In genomic region chr19:293436-294110, GRCh38 we compare ENCODE assay signal across 15 cellular contexts. TPM values are rescaled to one million over a fixed set of nuclear protein-coding genes. Genes with fewer than 3 reads are reported as not detected.
DNase-seq lines count a peak whose midpoint lies in the region; ATAC-seq, FAIRE-seq and TF ChIP-seq lines count a peak whose summit lies in the region.
"Had no signal": no experiment of that assay in that cellular context is flagged by ENCODE, and none has a peak within 500 bp of the region (broad histone marks: within the 10 kb centered on the region; RNA-seq: fewer than 3 reads in every experiment).

No MANE protein-coding gene starts in this region.

- H3K4me3 ChIP-seq in SK-N-SH (ENCODE audit: low read depth in 2 of 2, low read length in 1 of 2) (no peak overlapping the region), K562 (no peak overlapping the region)
- H3K4me3 ChIP-seq: PC-9 had no signal

- H3K4me1 ChIP-seq in SK-N-SH (ENCODE audit: control insufficient read depth in 1 of 2, insufficient read depth in 2 of 2, low read depth in 1 of 2, low read length in 1 of 2), result no peaks in the 10 kb centered on the region; a peak in 1 of 4 replicates
- peaks cover 8 to 50% of the 10 kb centered on the region in 2 experiments; a peak in 4 of 5 replicates for H3K4me1 ChIP-seq in K562 (replicated peaks in 1 of 2; ENCODE audit: control insufficient read depth in 2 of 2, insufficient read depth in 2 of 2, low read length in 2 of 2)

- WGBS in SK-N-SH (ENCODE audit: low lambda C conversion rate), result 87% methylated on average over 10 of the region's 14 CpGs
- 27% methylated on average over 14 of the region's 14 CpGs for WGBS in K562 (ENCODE audit: insufficient coverage, low coverage, missing lambda C conversion rate)

- no peaks in the 10 kb centered on the region for H3K9me2 ChIP-seq in SK-N-SH

- H3K36me3 ChIP-seq in SK-N-SH (replicated peaks in 1 of 2; ENCODE audit: control insufficient read depth in 1 of 2, insufficient read depth in 2 of 2, low read length in 1 of 2), result no peaks in the 10 kb centered on the region
- H3K36me3 ChIP-seq in K562 (ENCODE audit: control insufficient read depth, insufficient read depth, low read length), result no peaks in the 10 kb centered on the region

- TF ChIP-seq CTCF in SK-N-SH (IDR thresholded peaks at IDR 0.05) (no peak), K562 (IDR thresholded peaks at IDR 0.05 in 2 of 3, conservative IDR thresholded peaks at IDR 0.05 in 1 of 3; ENCODE audit: insufficient read depth in 2 of 3, low read depth in 1 of 3, low read length in 3 of 3) (no peak), nephron (IDR thresholded peaks at IDR 0.05; ENCODE audit: unreplicated experiment in 3 of 3) (no peak), type B pancreatic cell (conservative IDR thresholded peaks at IDR 0.05) (no peak)

- TF ChIP-seq EP300 in SK-N-SH (IDR thresholded peaks at IDR 0.05; ENCODE audit: borderline replicate concordance in 1 of 2, low read depth in 1 of 2, low read length in 1 of 2) (no peak), K562 (IDR thresholded peaks at IDR 0.05; ENCODE audit: low read length) (no peak)

- H3K4me3 Mint-ChIP-seq in nephron, result peak overlapping the region; percentile 59 to 71 (median 59)
- peak overlapping the region; percentile 28 for H3K4me3 Mint-ChIP-seq in type B pancreatic cell

- H4K20me1 ChIP-seq in SK-N-SH (ENCODE audit: insufficient read depth) (no peaks in the 10 kb centered on the region), K562 (replicated peaks; ENCODE audit: control insufficient read depth, insufficient read depth, low read length) (peaks cover 4% of the 10 kb centered on the region; the same call in 1 of the 2 replicates)

- H3K27ac Mint-ChIP-seq in nephron (no peak overlapping the region), type B pancreatic cell (no peak overlapping the region)

- POLR2A ChIA-PET in SK-N-SH (lab: Yijun Ruan, JAX), result interaction anchor here (1.0 kb wide), 1 partner anchor 17 kb away, joined by 3 read pairs; no protein-coding TSS in a partner anchor
- POLR2A ChIA-PET in K562 (lab: Yijun Ruan, JAX), result interaction anchor here (0.7 to 1.5 kb wide), 5 partner anchors 8 to 46 kb away, joined by 3 to 4 read pairs (median 3); no protein-coding TSS in a partner anchor

- TF ChIP-seq POLR2A in K562 (conservative IDR thresholded peaks at IDR 0.05), result no peak

- in situ Hi-C loops in K562 (cut with MboI), result no loop called here

- H3K9ac ChIP-seq in SK-N-SH (no peak overlapping the region), K562 (ENCODE audit: insufficient read depth in 1 of 2, low read depth in 2 of 2, low read length in 2 of 2) (no peak overlapping the region)

- no peaks in the 10 kb centered on the region for H3K36me3 Mint-ChIP-seq in nephron (ENCODE audit: low read depth)
- H3K36me3 Mint-ChIP-seq in type B pancreatic cell, result no peaks in the 10 kb centered on the region

- H3K9me3 Mint-ChIP-seq in nephron (no peaks in the 10 kb centered on the region), type B pancreatic cell (no peaks in the 10 kb centered on the region)

- no peaks in the 10 kb centered on the region for H3K27me3 ChIP-seq in SK-N-SH (ENCODE audit: insufficient read depth)
- H3K27me3 ChIP-seq in K562 (ENCODE audit: control insufficient read depth in 2 of 2, insufficient read depth in 2 of 2, low read length in 2 of 2), result peaks cover 5 to 28% of the 10 kb centered on the region in 2 experiments; a peak in 4 of 5 replicates

- FAIRE-seq in K562 (lab: Jason Lieb, UNC), result no peak
- FAIRE-seq: GM12892, H54 had no signal

- no peaks in the 10 kb centered on the region for H3K9me1 ChIP-seq in K562 (ENCODE audit: control insufficient read depth, insufficient read depth, low read length)

- H2AFZ ChIP-seq in SK-N-SH (ENCODE audit: low read depth) (no peak overlapping the region), K562 (ENCODE audit: low read depth, low read length) (no peak overlapping the region)
- H2AFZ ChIP-seq: PC-9 had no signal

- no peak for ATAC-seq in SK-N-SH treated with all-trans-retinoic acid at 6 μM for 48 hours
- ATAC-seq in K562, result no peak
- no peak for ATAC-seq in GM21786 (IDR thresholded peaks at IDR 0.05; ENCODE audit: unreplicated experiment)
- ATAC-seq in GM21717 (IDR thresholded peaks at IDR 0.05; ENCODE audit: unreplicated experiment), result no peak

- TF ChIP-seq RAD21 in SK-N-SH (IDR thresholded peaks at IDR 0.05; ENCODE audit: low read length), result no peak
- TF ChIP-seq RAD21 in K562 (CRISPR knock-in tag; conservative IDR thresholded peaks at IDR 0.05 in 1 of 2, IDR thresholded peaks at IDR 0.05 in 1 of 2), result no peak

- DNase-seq in SK-N-SH (peak; percentile 25), K562 (ENCODE audit: extremely low read depth in 1 of 4, low spot score in 3 of 4) (peak in 1 of 4 experiments; percentile 5), type B pancreatic cell (ENCODE audit: extremely low spot score, unreplicated experiment) (no peak), NCI-H226 (no peak)
- DNase-seq: DMS 273 treated with DMSO at 0.1 percent for 48 hours, Karpas-422, NCI-H187 treated with DMSO at 0.1 percent for 48 hours, NCI-H510A treated with DMSO at 0.1 percent for 48 hours, PC-9 had no signal

- CTCF ChIA-PET in SK-N-SH (lab: Yijun Ruan, JAX) (interaction anchor here (1.0 to 3.4 kb wide), 2 partner anchors 25 to 27 kb away, joined by 3 to 17 read pairs; no protein-coding TSS in a partner anchor), K562 (lab: Yijun Ruan, JAX; ENCODE audit: low intra/inter-chr PET ratio) (no interaction called here)

- H3K27me3 Mint-ChIP-seq in nephron (ENCODE audit: low read depth) (peaks cover 67% of the 10 kb centered on the region), type B pancreatic cell (peaks cover 63% of the 10 kb centered on the region)

- H3K9me3 ChIP-seq in SK-N-SH (no peaks in the 10 kb centered on the region), K562 (replicated peaks; ENCODE audit: control insufficient read depth, insufficient read depth, low read depth, low read length) (no peaks in the 10 kb centered on the region)

- no TSS peak for BruUV-seq in K562 (replicated peaks; lab: Mats Ljungman, UMichigan)

- no peaks in the 10 kb centered on the region for H3K79me2 ChIP-seq in SK-N-SH (ENCODE audit: insufficient read depth)
- H3K79me2 ChIP-seq in K562 (ENCODE audit: control insufficient read depth, insufficient read depth, low read length), result no peaks in the 10 kb centered on the region

- intact Hi-C loops in K562 (cut with micrococcal nuclease), result no loop called here

- no peak overlapping the region for H3K4me2 ChIP-seq in SK-N-SH
- no peak overlapping the region for H3K4me2 ChIP-seq in K562 (ENCODE audit: insufficient read depth, low read length)
- H3K4me2 ChIP-seq: PC-9 had no signal

- peaks cover 3% of the 10 kb centered on the region for H3F3A ChIP-seq in SK-N-SH (replicated peaks; ENCODE audit: insufficient read depth)

- peaks cover 19% of the 10 kb centered on the region for H3K4me1 Mint-ChIP-seq in nephron
- H3K4me1 Mint-ChIP-seq in type B pancreatic cell (ENCODE audit: unreplicated experiment), result peaks cover 25% of the 10 kb centered on the region

- H3K27ac ChIP-seq in SK-N-SH (ENCODE audit: low read depth in 2 of 2, low read length in 1 of 2), result no peak overlapping the region
- H3K27ac ChIP-seq in K562 (ENCODE audit: extremely low read depth, low read depth, low read length), result no peak overlapping the region
- H3K27ac ChIP-seq: PC-9 had no signal

RNA-seq across cellular contexts. Expression of gene PLPP2, which starts 2.4 kb away (rescaled TPM):
- polyA plus RNA-seq in SK-N-SH (2012; rRNA removed), result 27.3 and 33.6 TPM in 2 replicates
- polyA plus RNA-seq in SK-N-SH (2012; cell fraction: cytosol; rRNA removed), result 19.4 and 27.7 TPM in 2 replicates
- polyA plus RNA-seq in SK-N-SH (2012; cell fraction: nucleus; rRNA removed), result 44.7 and 58.0 TPM in 2 replicates
- 6.2 and 17.1 TPM in 2 replicates for total RNA-seq in K562 (2011; cell fraction: chromatin; rRNA removed; ENCODE audit: low replicate concordance)
- total RNA-seq in K562 (2011; cell fraction: nucleolus; rRNA removed), result 17.7 and 19.1 TPM in 2 replicates
- total RNA-seq in K562 (2011; cell fraction: nucleoplasm; rRNA removed), result 13.8 and 19.1 TPM in 2 replicates
- total RNA-seq in K562 (2014; rRNA removed), result 3.1 and 4.0 TPM in 2 replicates
- 0.67 and 2.0 TPM in 2 replicates for total RNA-seq in K562 (2014; rRNA removed; fragmentation: Illumina TruSeq; extraction: Trizol)
- 0.51 and 0.64 TPM in 2 replicates for total RNA-seq in K562 (2015; rRNA removed; fragmentation: Illumina TruSeq; extraction: Trizol)
- total RNA-seq in K562 (2021), result 3.9 and 4.4 TPM in 2 replicates
- 1.1 and 2.5 TPM in 2 replicates for polyA plus RNA-seq in K562 (2011; rRNA removed)
- 1.9 and 11.7 TPM in 2 replicates for polyA plus RNA-seq in K562 (2011; cell fraction: cytosol; rRNA removed)
- polyA plus RNA-seq in K562 (2011; cell fraction: nucleus; rRNA removed), result 2.4 and 12.0 TPM in 2 replicates
- 0.58 and 1.5 TPM in 2 replicates for polyA plus RNA-seq in K562 (2012)
- 3.1 and 3.4 TPM in 2 replicates for polyA plus RNA-seq in K562 (2014; fragmentation: Illumina TruSeq; extraction: Trizol)
- polyA plus RNA-seq in K562 (2014; fragmentation: Nextera tagmentation; extraction: Ambion mirVana), result under 1 TPM in 1 of 2 experiments, not detected in 1; 0.56 TPM
- polyA plus RNA-seq in K562 (2014; rRNA removed), result 2.0 and 2.2 TPM in 2 replicates
- polyA minus RNA-seq in K562 (2011; rRNA and poly(A)+ RNA removed), result 0.63 and 3.3 TPM in 2 replicates
- 2.7 TPM in 1 of 2 replicates, not detected in the other for polyA minus RNA-seq in K562 (2011; cell fraction: cytosol; rRNA and poly(A)+ RNA removed)
- 0.44 and 1.5 TPM in 2 replicates for polyA minus RNA-seq in K562 (2011; cell fraction: nucleus; rRNA and poly(A)+ RNA removed)
- total RNA-seq in type B pancreatic cell (ENCODE audit: low replicate concordance), result 7.6 and 8.6 TPM in 2 replicates

RNA-seq across cellular contexts. Expression of gene MIER2, which starts 51.0 kb away (rescaled TPM):
- 8.0 and 15.9 TPM in 2 replicates for polyA plus RNA-seq in SK-N-SH (2012; rRNA removed)
- 10.2 and 12.4 TPM in 2 replicates for polyA plus RNA-seq in SK-N-SH (2012; cell fraction: cytosol; rRNA removed)
- 42.6 and 47.8 TPM in 2 replicates for polyA plus RNA-seq in SK-N-SH (2012; cell fraction: nucleus; rRNA removed)
- 96.1 and 210 TPM in 2 replicates for total RNA-seq in K562 (2011; cell fraction: chromatin; rRNA removed; ENCODE audit: low replicate concordance)
- 97.7 and 120 TPM in 2 replicates for total RNA-seq in K562 (2011; cell fraction: nucleolus; rRNA removed)
- 88.2 and 108 TPM in 2 replicates for total RNA-seq in K562 (2011; cell fraction: nucleoplasm; rRNA removed)
- 18.0 and 23.8 TPM in 2 replicates for total RNA-seq in K562 (2014; rRNA removed)
- 11.4 and 13.7 TPM in 2 replicates for total RNA-seq in K562 (2014; rRNA removed; fragmentation: Illumina TruSeq; extraction: Trizol)
- 15.2 and 15.6 TPM in 2 replicates for total RNA-seq in K562 (2015; rRNA removed; fragmentation: Illumina TruSeq; extraction: Trizol)
- total RNA-seq in K562 (2021), result 33.0 and 34.7 TPM in 2 replicates
- 13.0 and 17.2 TPM in 2 replicates for polyA plus RNA-seq in K562 (2011; rRNA removed)
- 15.0 and 27.6 TPM in 2 replicates for polyA plus RNA-seq in K562 (2011; cell fraction: cytosol; rRNA removed)
- 70.0 and 127 TPM in 2 replicates for polyA plus RNA-seq in K562 (2011; cell fraction: nucleus; rRNA removed)
- polyA plus RNA-seq in K562 (2012), result 22.7 and 32.9 TPM in 2 replicates
- 24.3 and 32.5 TPM in 2 replicates for polyA plus RNA-seq in K562 (2014; fragmentation: Illumina TruSeq; extraction: Trizol)
- polyA plus RNA-seq in K562 (2014; fragmentation: Nextera tagmentation; extraction: Ambion mirVana), result under 1 TPM; 0.46 to 0.48 TPM
- 20.5 and 32.9 TPM in 2 replicates for polyA plus RNA-seq in K562 (2014; rRNA removed)
- polyA minus RNA-seq in K562 (2011; rRNA and poly(A)+ RNA removed), result 39.5 and 48.7 TPM in 2 replicates
- 15.7 and 31.0 TPM in 2 replicates for polyA minus RNA-seq in K562 (2011; cell fraction: cytosol; rRNA and poly(A)+ RNA removed)
- 37.3 and 44.9 TPM in 2 replicates for polyA minus RNA-seq in K562 (2011; cell fraction: nucleus; rRNA and poly(A)+ RNA removed)
- total RNA-seq in type B pancreatic cell (ENCODE audit: low replicate concordance), result 42.3 and 43.3 TPM in 2 replicates
